ENCODE assay signal across 1 cellular context in the genomic region with DNA sequence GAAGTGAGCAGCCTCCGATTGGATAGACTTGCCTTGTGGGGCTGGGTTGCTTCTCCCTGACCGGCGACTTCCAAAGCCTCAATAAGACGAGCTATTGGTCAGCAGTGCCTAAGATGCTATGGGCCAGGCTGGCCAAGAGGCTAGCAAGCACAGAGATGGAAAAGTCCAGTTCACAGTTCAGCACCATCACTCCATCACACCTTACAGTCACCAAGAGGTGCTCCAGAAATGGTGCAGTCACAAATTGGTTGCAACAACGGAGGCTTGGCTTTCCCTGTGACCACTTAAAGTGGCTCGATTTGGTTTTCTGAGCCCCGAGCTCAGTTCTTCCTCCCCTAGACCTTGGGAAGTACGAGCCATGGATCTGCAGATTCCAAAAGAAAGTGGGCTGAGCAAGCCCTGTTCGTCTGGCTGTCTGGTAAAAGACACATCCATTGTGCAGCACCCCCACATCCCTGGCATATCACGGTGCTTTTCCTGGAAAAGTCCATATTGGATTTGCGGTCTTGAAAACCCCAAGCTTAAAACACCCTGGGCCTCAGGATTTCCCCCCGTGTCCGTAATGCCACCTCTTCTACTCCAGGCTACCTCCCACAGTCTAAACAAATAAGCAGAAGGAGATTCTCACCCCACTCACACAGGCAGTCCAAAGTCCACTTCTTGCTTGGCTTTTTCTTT.
TF ChIP-seq lines count a peak whose summit lies in the region.

No MANE protein-coding gene starts in this region.

TF ChIP-seq in GM12878, 131 proteins besides CTCF, POLR2A, EP300 and RAD21 (continued from another document):
- TF ChIP-seq DPF2 (IDR thresholded peaks at IDR 0.05) (0 out of 2 replicates have a peak, but pooled peaks have one; percentile 11), ATF7 (IDR thresholded peaks at IDR 0.05; ENCODE audit: low read depth) (0 out of 2 replicates have a peak, but pooled peaks have one; percentile 11), IKZF2 (IDR thresholded peaks at IDR 0.05) (peak; percentile 89 to 90), EGR1 (IDR thresholded peaks at IDR 0.05; ENCODE audit: borderline replicate concordance in 1 of 2, low read depth in 2 of 2, low read length in 2 of 2) (no peak), CHD1 (IDR thresholded peaks at IDR 0.05; ENCODE audit: low read depth, low read length) (peak; percentile 87), ZBED1 (IDR thresholded peaks at IDR 0.05; ENCODE audit: borderline replicate concordance) (no peak; the same call in none of the 2 replicates), ZNF24 (IDR thresholded peaks at IDR 0.05) (no peak)
- TF ChIP-seq, protein P1, sequence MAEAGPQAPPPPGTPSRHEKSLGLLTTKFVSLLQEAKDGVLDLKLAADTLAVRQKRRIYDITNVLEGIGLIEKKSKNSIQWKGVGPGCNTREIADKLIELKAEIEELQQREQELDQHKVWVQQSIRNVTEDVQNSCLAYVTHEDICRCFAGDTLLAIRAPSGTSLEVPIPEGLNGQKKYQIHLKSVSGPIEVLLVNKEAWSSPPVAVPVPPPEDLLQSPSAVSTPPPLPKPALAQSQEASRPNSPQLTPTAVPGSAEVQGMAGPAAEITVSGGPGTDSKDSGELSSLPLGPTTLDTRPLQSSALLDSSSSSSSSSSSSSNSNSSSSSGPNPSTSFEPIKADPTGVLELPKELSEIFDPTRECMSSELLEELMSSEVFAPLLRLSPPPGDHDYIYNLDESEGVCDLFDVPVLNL (IDR thresholded peaks at IDR 0.05; ENCODE audit: low read depth, low read length): no peak
